ENCODE assay signal across 29 cellular contexts in the genomic region with DNA sequence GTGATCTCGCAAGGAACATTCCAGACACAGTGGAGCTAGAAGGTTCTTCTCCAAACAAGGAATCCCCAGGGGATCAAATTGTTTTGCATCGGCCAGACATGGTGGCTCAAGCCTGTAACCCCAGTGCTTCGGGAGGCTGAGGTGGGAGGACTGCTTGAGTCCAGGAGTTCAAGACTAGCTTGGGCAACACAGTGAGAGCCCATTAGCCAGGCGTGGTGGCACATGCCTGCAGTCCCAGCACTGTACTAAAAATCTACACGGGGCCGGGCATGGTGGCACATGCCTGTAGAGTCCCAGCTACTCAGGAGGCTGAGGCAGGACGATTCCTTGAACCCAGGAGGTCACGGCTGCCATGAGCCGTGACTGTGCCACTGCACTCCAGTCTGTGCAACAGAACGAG. TPM values are rescaled to one million over a fixed set of nuclear protein-coding genes. Genes with fewer than 3 reads are reported as not detected.
"Had no signal": no experiment of that assay in that cellular context is flagged by ENCODE, and none has a peak within 500 bp of the region (broad histone marks: within the 10 kb centered on the region; RNA-seq: fewer than 3 reads in every experiment).

No MANE protein-coding gene starts in this region.

- H3K9me3 ChIP-seq: esophagus muscularis mucosa, left lung, lower lobe of right lung, mucosa of descending colon, thoracic aorta, uterus had no signal

- H3K4me3 ChIP-seq: esophagus muscularis mucosa, left lung, lower lobe of right lung, mucosa of descending colon, thoracic aorta, uterus had no signal

- ATAC-seq: activated CD4-positive, CD25-positive, alpha-beta regulatory T cell treated with anti-CD3 and anti-CD28 coated beads, Interleukin-2, amount 50 U/mL, for 24 hours; natural killer cell treated with Interleukin-12 subunit alpha and Interleukin-12 subunit beta and Interleukin-15 and Interleukin-18, amount 100 ng/mL, for 72 hours; stimulated activated effector memory CD8-positive, alpha-beta T cell treated with anti-CD3 and anti-CD28 coated beads, Interleukin-12 subunit alpha, Interleukin-12 subunit beta, amount 100 ng/mL, for 72 hours; T-helper 17 cell had no signal

- H3K27ac Mint-ChIP-seq: activated naive CD4-positive, alpha-beta T cell treated with anti-CD3 and anti-CD28 coated beads for 36 hours; activated naive CD8-positive, alpha-beta T cell treated with anti-CD3 and anti-CD28 coated beads for 36 hours; endodermal cell; natural killer cell treated with Interleukin-12 subunit alpha and Interleukin-12 subunit beta and Interleukin-15 and Interleukin-18, amount 100 ng/mL, for 72 hours; stimulated activated effector memory CD8-positive, alpha-beta T cell treated with anti-CD3 and anti-CD28 coated beads, Interleukin-12 subunit alpha, Interleukin-12 subunit beta, amount 100 ng/mL, for 72 hours; stimulated activated naive CD8-positive, alpha-beta T cell treated with anti-CD3 and anti-CD28 coated beads, Interleukin-15, Interleukin-2, amounts not matched to agents 100 ng/mL and 50 ng/mL, for 24 hours; T-helper 17 cell; type B pancreatic cell had no signal

- H3K27me3 ChIP-seq: brain microvascular endothelial cell, esophagus muscularis mucosa, left lung, uterus had no signal

- H3K4me1 Mint-ChIP-seq: endodermal cell had no signal

- H3K4me1 ChIP-seq: esophagus muscularis mucosa, uterus had no signal

- H3K27me3 Mint-ChIP-seq: activated naive CD8-positive, alpha-beta T cell treated with anti-CD3 and anti-CD28 coated beads for 36 hours; natural killer cell treated with Interleukin-12 subunit alpha and Interleukin-12 subunit beta and Interleukin-15 and Interleukin-18, amount 100 ng/mL, for 72 hours; stimulated activated naive CD8-positive, alpha-beta T cell treated with anti-CD3 and anti-CD28 coated beads, Interleukin-15, Interleukin-2, amounts not matched to agents 100 ng/mL and 50 ng/mL, for 24 hours; T-helper 17 cell; type B pancreatic cell had no signal

- H3K27ac ChIP-seq: brain microvascular endothelial cell, esophagus muscularis mucosa, lower lobe of right lung, thoracic aorta, uterus, WERI-Rb-1 had no signal

- H3K9me3 Mint-ChIP-seq: activated naive CD4-positive, alpha-beta T cell treated with anti-CD3 and anti-CD28 coated beads for 36 hours; activated naive CD8-positive, alpha-beta T cell treated with anti-CD3 and anti-CD28 coated beads for 36 hours; natural killer cell treated with Interleukin-12 subunit alpha and Interleukin-12 subunit beta and Interleukin-15 and Interleukin-18, amount 100 ng/mL, for 72 hours; stimulated activated effector memory CD8-positive, alpha-beta T cell treated with anti-CD3 and anti-CD28 coated beads, Interleukin-12 subunit alpha, Interleukin-12 subunit beta, amount 100 ng/mL, for 72 hours; stimulated activated naive CD8-positive, alpha-beta T cell treated with anti-CD3 and anti-CD28 coated beads, Interleukin-15, Interleukin-2, amounts not matched to agents 100 ng/mL and 50 ng/mL, for 24 hours; type B pancreatic cell had no signal

- H3K36me3 ChIP-seq: uterus had no signal

- H3K4me3 Mint-ChIP-seq: activated naive CD4-positive, alpha-beta T cell treated with anti-CD3 and anti-CD28 coated beads for 36 hours; activated naive CD8-positive, alpha-beta T cell treated with anti-CD3 and anti-CD28 coated beads for 36 hours; endodermal cell; natural killer cell treated with Interleukin-12 subunit alpha and Interleukin-12 subunit beta and Interleukin-15 and Interleukin-18, amount 100 ng/mL, for 72 hours; stimulated activated effector memory CD8-positive, alpha-beta T cell treated with anti-CD3 and anti-CD28 coated beads, Interleukin-12 subunit alpha, Interleukin-12 subunit beta, amount 100 ng/mL, for 72 hours; stimulated activated naive CD8-positive, alpha-beta T cell treated with anti-CD3 and anti-CD28 coated beads, Interleukin-15, Interleukin-2, amounts not matched to agents 100 ng/mL and 50 ng/mL, for 24 hours; T-helper 17 cell; type B pancreatic cell had no signal

- DNase-seq: activated CD4-positive, alpha-beta T cell treated with anti-CD3 and anti-CD28 coated beads for 48 hours; activated CD4-positive, alpha-beta T cell treated with anti-CD3 and anti-CD28 coated beads, Interleukin-2, amount 50 U/mL, for 48 hours; activated CD8-positive, alpha-beta memory T cell treated with anti-CD3 and anti-CD28 coated beads for 24 hours; activated effector memory CD4-positive, alpha-beta T cell treated with anti-CD3 and anti-CD28 coated beads, Interleukin-2, amount 50 U/mL, for 16 hours; activated naive CD4-positive, alpha-beta T cell treated with anti-CD3 and anti-CD28 coated beads for 36 hours; activated naive CD8-positive, alpha-beta T cell treated with anti-CD3 and anti-CD28 coated beads for 36 hours; brain microvascular endothelial cell; endodermal cell; foreskin melanocyte; mesendoderm; right cardiac atrium; stimulated activated CD4-positive, alpha-beta T cell treated with anti-CD3 and anti-CD28 coated beads, Interleukin-12 subunit alpha, Interleukin-12 subunit beta, amount 100 ng/mL, for 4 hours; stimulated activated CD4-positive, alpha-beta T cell treated with anti-CD3 and anti-CD28 coated beads, Interleukin-4, amount 100 ng/mL, for 1 hour; T-helper 17 cell; T1000; uterus; WERI-Rb-1 had no signal

RNA-seq across cellular contexts. Expression of a gene that starts 57.7 kb away (rescaled TPM):
- total RNA-seq: cardiac septum, osteoblast had no signal
